1 cellular context compared by ENCODE assay signal in genomic region chr4:101157415-101158135, GRCh38.
TF ChIP-seq lines count a peak whose summit lies in the region.

No MANE protein-coding gene starts in this region.

TF ChIP-seq in WTC11, 78 proteins besides CTCF, POLR2A, EP300 and RAD21 (continued from another document):
- TF ChIP-seq HMGXB4 (CRISPR knock-in tag; IDR thresholded peaks at IDR 0.05) (no peak), ETV6 (CRISPR knock-in tag; IDR thresholded peaks at IDR 0.05) (no peak), CREB1 (CRISPR knock-in tag; IDR thresholded peaks at IDR 0.05) (no peak), USF1 (CRISPR knock-in tag; IDR thresholded peaks at IDR 0.05) (no peak), ZMAT4 (CRISPR knock-in tag; IDR thresholded peaks at IDR 0.05) (no peak), ATF1 (CRISPR knock-in tag; IDR thresholded peaks at IDR 0.05) (no peak), OVOL2 (CRISPR knock-in tag; IDR thresholded peaks at IDR 0.05; ENCODE audit: borderline replicate concordance) (no peak), ZSCAN18 (CRISPR knock-in tag; IDR thresholded peaks at IDR 0.05) (no peak)
